ENCODE assay signal across 8 cellular contexts in the genomic region with DNA sequence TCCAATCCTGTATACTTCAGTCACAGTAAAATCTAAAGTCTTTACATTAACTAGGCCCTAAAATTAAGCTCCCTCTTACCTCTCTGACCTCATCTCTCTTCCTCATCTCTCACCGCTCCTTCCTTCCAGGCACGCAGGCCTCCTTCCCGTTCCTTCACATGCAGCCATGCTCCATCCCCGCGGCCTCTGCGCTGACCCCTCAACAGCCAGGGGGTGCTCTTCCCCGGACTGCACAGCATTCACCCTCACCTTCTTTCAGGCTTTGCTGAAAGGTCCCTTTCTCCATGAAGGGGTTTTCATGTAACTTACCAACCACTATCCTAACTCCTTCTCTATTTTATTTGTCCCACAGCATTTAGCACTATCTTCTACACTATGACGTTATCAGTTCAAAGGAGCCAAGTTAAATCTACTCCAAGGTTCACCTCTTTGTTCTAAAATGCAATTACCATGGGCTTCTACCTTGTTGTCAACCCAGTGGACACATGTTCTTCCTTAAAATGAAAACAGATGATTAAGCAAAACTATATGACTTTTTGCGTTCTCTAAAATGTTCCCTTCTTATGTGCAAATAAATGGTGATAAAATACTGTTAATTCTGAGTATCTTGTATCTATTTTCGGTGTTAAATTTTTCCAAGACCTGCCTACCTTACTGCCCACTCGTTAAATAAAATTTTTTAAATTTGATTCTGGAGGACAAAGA. TPM values are rescaled to one million over a fixed set of nuclear protein-coding genes. Genes with fewer than 3 reads are reported as not detected.
A peak's percentile ranks its signal among the peaks of the same experiment; 100 is the strongest.
DNase-seq lines count a peak whose midpoint lies in the region; ATAC-seq and TF ChIP-seq lines count a peak whose summit lies in the region.

No MANE protein-coding gene starts in this region.

- CTCF ChIA-PET in activated CD8-positive, alpha-beta T cell treated with anti-CD3 and anti-CD28 coated beads, Interleukin-2, amount 10 ng/mL, durations not matched to agents 7 days and 5 days (lab: Charles Lee), result interaction anchor here (0.6 to 0.8 kb wide), 2 partner anchors 92 to 195 kb away, joined by 3 read pairs; no protein-coding TSS in a partner anchor

- POLR2A ChIA-PET in activated CD8-positive, alpha-beta T cell treated with anti-CD3 and anti-CD28 coated beads, Interleukin-2, amount 10 ng/mL, durations not matched to agents 7 days and 5 days (lab: Charles Lee), result no interaction called here

- H3K27ac Mint-ChIP-seq in activated CD8-positive, alpha-beta T cell treated with anti-CD3 and anti-CD28 coated beads, Interleukin-2, amount 10 ng/mL, durations not matched to agents 7 days and 5 days, result peak overlapping the region; percentile 71
- H3K27ac Mint-ChIP-seq in stimulated activated naive CD8-positive, alpha-beta T cell treated with anti-CD3 and anti-CD28 coated beads, Interleukin-15, Interleukin-2, amounts not matched to agents 100 ng/mL and 50 ng/mL, for 24 hours, result peak overlapping the region; percentile 74

- H3K9me2 ChIP-seq in hepatocyte (replicated peaks; ENCODE audit: insufficient read depth), result no peaks in the 10 kb centered on the region

- ATAC-seq in activated CD8-positive, alpha-beta T cell treated with anti-CD3 and anti-CD28 coated beads, Interleukin-2, amount 10 ng/mL, durations not matched to agents 7 days and 5 days, result peak; percentile 33
- ATAC-seq in HG03469 (IDR thresholded peaks at IDR 0.05; ENCODE audit: unreplicated experiment) (no peak), left colon (no peak)

- no peak overlapping the region for H3K27ac ChIP-seq in hepatocyte

- peak; percentile 24 for DNase-seq in NCI-H82 (lab: John Stamatoyannopoulos, UW)
- no peak for DNase-seq in NCI-H82 treated with DMSO at 0.1 percent for 48 hours (lab: John Stamatoyannopoulos, UW; ENCODE audit: unreplicated experiment)
- DNase-seq in activated CD8-positive, alpha-beta T cell treated with anti-CD3 and anti-CD28 coated beads, Interleukin-2, amount 10 ng/mL, durations not matched to agents 7 days and 5 days, result no peak
- DNase-seq in hepatocyte (ENCODE audit: low spot score), result no peak
- DNase-seq in left colon, result no peak
- no peak for DNase-seq in COLO829 (ENCODE audit: low spot score)

- H3K4me3 ChIP-seq in hepatocyte, result no peak overlapping the region

- no peaks in the 10 kb centered on the region for H3K27me3 Mint-ChIP-seq in activated CD8-positive, alpha-beta T cell treated with anti-CD3 and anti-CD28 coated beads, Interleukin-2, amount 10 ng/mL, durations not matched to agents 7 days and 5 days (ENCODE audit: low read depth)
- no peaks in the 10 kb centered on the region for H3K27me3 Mint-ChIP-seq in stimulated activated naive CD8-positive, alpha-beta T cell treated with anti-CD3 and anti-CD28 coated beads, Interleukin-15, Interleukin-2, amounts not matched to agents 100 ng/mL and 50 ng/mL, for 24 hours

- peaks cover 30% of the 10 kb centered on the region for H3K36me3 Mint-ChIP-seq in activated CD8-positive, alpha-beta T cell treated with anti-CD3 and anti-CD28 coated beads, Interleukin-2, amount 10 ng/mL, durations not matched to agents 7 days and 5 days (ENCODE audit: low read depth)
- H3K36me3 Mint-ChIP-seq in stimulated activated naive CD8-positive, alpha-beta T cell treated with anti-CD3 and anti-CD28 coated beads, Interleukin-15, Interleukin-2, amounts not matched to agents 100 ng/mL and 50 ng/mL, for 24 hours (ENCODE audit: low read depth), result peaks cover 57% of the 10 kb centered on the region

- H3K9me3 ChIP-seq in hepatocyte (ENCODE audit: low read depth), result no peaks in the 10 kb centered on the region

- 63% methylated on average over 11 of the region's 11 CpGs for WGBS in hepatocyte (ENCODE audit: low lambda C conversion rate, missing lambda C conversion rate)

- no peak overlapping the region for H2AFZ ChIP-seq in hepatocyte

- peak; percentile 34 for TF ChIP-seq CTCF in hepatocyte (IDR thresholded peaks at IDR 0.05; ENCODE audit: poor library complexity)

- peaks cover 9% of the 10 kb centered on the region for H3K4me1 Mint-ChIP-seq in activated CD8-positive, alpha-beta T cell treated with anti-CD3 and anti-CD28 coated beads, Interleukin-2, amount 10 ng/mL, durations not matched to agents 7 days and 5 days (ENCODE audit: low read depth)
- peaks cover 22% of the 10 kb centered on the region for H3K4me1 Mint-ChIP-seq in stimulated activated naive CD8-positive, alpha-beta T cell treated with anti-CD3 and anti-CD28 coated beads, Interleukin-15, Interleukin-2, amounts not matched to agents 100 ng/mL and 50 ng/mL, for 24 hours (ENCODE audit: low read depth)

- H3K36me3 ChIP-seq in hepatocyte (replicated peaks; ENCODE audit: insufficient read depth, low read depth), result no peaks in the 10 kb centered on the region

- H3K9me3 Mint-ChIP-seq in activated CD8-positive, alpha-beta T cell treated with anti-CD3 and anti-CD28 coated beads, Interleukin-2, amount 10 ng/mL, durations not matched to agents 7 days and 5 days (ENCODE audit: insufficient read depth), result peaks cover 5% of the 10 kb centered on the region
- peaks cover 6% of the 10 kb centered on the region for H3K9me3 Mint-ChIP-seq in stimulated activated naive CD8-positive, alpha-beta T cell treated with anti-CD3 and anti-CD28 coated beads, Interleukin-15, Interleukin-2, amounts not matched to agents 100 ng/mL and 50 ng/mL, for 24 hours

- H3K79me2 ChIP-seq in hepatocyte, result no peaks in the 10 kb centered on the region

- H3K4me3 Mint-ChIP-seq in activated CD8-positive, alpha-beta T cell treated with anti-CD3 and anti-CD28 coated beads, Interleukin-2, amount 10 ng/mL, durations not matched to agents 7 days and 5 days, result no peak overlapping the region
- H3K4me3 Mint-ChIP-seq in stimulated activated naive CD8-positive, alpha-beta T cell treated with anti-CD3 and anti-CD28 coated beads, Interleukin-15, Interleukin-2, amounts not matched to agents 100 ng/mL and 50 ng/mL, for 24 hours, result no peak overlapping the region

- intact Hi-C loops in left colon (cut with DNase I, micrococcal nuclease), result no loop called here

- no peak overlapping the region for H3K4me2 ChIP-seq in hepatocyte

- no peaks in the 10 kb centered on the region for H4K20me1 ChIP-seq in hepatocyte (ENCODE audit: insufficient read depth, poor library complexity, severe bottlenecking)

- H3K4me1 ChIP-seq in hepatocyte (ENCODE audit: insufficient read depth), result no peaks in the 10 kb centered on the region

- no peaks in the 10 kb centered on the region for H3K27me3 ChIP-seq in hepatocyte

RNA-seq across cellular contexts. Expression of a gene that starts 57.8 kb away (rescaled TPM):
- not detected for total RNA-seq in activated CD8-positive, alpha-beta T cell treated with anti-CD3 and anti-CD28 coated beads, Interleukin-2, amount 10 ng/mL, durations not matched to agents 7 days and 5 days
- total RNA-seq in hepatocyte, result 4,253 and 4,361 TPM in 2 replicates
- polyA plus RNA-seq in hepatocyte, result 5,326 and 7,624 TPM in 2 replicates
- not detected for total RNA-seq in left colon

Comparison
In these comparisons a context has a peak if more than half of its experiments do, and no peak if none do; other contexts are left out.
1. RNA of a gene that starts 57.8 kb away (total RNA-seq): 4,253 to 4,361 TPM in hepatocyte; not detected in activated CD8-positive, alpha-beta T cell treated with anti-CD3 and anti-CD28 coated beads, Interleukin-2, amount 10 ng/mL, durations not matched to agents 7 days and 5 days and not detected in left colon; every median in the first group is over 1,000 times any median in the second.